Comparison of ENCODE assay signal across 8 cellular contexts in the genomic region with DNA sequence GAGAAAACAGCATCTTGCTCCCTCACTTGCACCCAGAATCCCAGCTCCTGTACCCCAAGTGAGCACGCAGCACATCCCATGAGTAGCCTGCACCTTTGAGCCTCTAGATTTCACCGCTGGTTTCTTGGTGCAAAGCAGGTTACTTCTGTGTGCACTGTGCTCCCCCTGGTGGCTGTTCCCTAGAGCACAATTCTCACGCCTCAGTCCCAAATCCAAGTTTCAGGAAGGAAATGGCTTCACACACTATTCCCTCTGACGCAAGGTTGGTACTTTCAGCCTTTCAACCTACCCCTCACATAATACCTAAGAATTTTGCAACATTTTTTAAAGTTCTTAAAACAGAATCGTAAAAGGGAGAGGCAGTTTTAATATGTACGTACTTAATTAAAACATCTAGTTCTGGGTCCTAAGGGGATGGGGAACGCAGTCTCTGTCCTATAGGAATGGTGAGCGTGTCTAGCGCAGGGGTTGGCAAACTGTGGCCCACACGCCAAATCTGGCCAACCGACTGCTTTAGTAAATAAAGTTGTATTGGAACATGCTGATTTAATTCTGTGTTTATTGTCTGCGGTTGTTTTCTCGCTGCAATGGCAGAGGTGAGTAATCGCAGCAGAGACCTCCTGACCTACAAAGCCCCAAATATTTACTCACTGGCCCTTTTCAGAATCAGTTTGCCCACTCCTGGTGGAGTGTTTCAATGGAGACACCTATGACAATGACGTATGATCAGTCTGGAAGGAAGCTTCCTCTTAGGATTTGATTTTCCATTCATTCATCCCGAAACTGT.
DNase-seq lines count a peak whose midpoint lies in the region; ATAC-seq, FAIRE-seq and TF ChIP-seq lines count a peak whose summit lies in the region.

No MANE protein-coding gene starts in this region.

- H3K4me3 ChIP-seq in AG09309 (ENCODE audit: control insufficient read depth, low read depth, low read length): no peak overlapping the region
- no peak overlapping the region for H3K4me3 ChIP-seq in GM12865 (ENCODE audit: low read depth, low read length)

- DNase-seq in AG09309 (ENCODE audit: low read depth) (no peak), GM12865 (ENCODE audit: low read depth) (peak; percentile 62), NCI-H2029 treated with DMSO at 0.1 percent for 48 hours (lab: John Stamatoyannopoulos, UW) (peak; percentile 32), astrocyte of the hippocampus (ENCODE audit: low read depth, low spot score) (peak; percentile 61), iris pigment epithelial cell (ENCODE audit: low read depth) (peak; percentile 60), urothelium cell line (ENCODE audit: low spot score) (peak; percentile 60), activated T-cell treated with anti-CD3 and anti-CD28 coated beads for 4 hours (no peak)

- no peak for ATAC-seq in GM21423 (IDR thresholded peaks at IDR 0.05; ENCODE audit: unreplicated experiment)

- peak; percentile 72 for TF ChIP-seq CTCF in AG09309 (IDR thresholded peaks at IDR 0.05; ENCODE audit: control insufficient read depth, insufficient read depth, low read depth, low read length, missing control alignments)
- peak; percentile 67 for TF ChIP-seq CTCF in GM12865 (IDR thresholded peaks at IDR 0.05; ENCODE audit: insufficient read depth, low read depth, low read length, missing control alignments)

- peak; percentile 69 for FAIRE-seq in urothelium cell line (lab: Jason Lieb, UNC)

Comparison
In these comparisons a context has a peak if more than half of its experiments do, and no peak if none do; other contexts are left out.
1. DNase-seq: peak in GM12865 (single experiment), NCI-H2029 treated with DMSO at 0.1 percent for 48 hours (single experiment), astrocyte of the hippocampus (single experiment), iris pigment epithelial cell (single experiment) and urothelium cell line (single experiment); none in AG09309 (single experiment) and activated T-cell treated with anti-CD3 and anti-CD28 coated beads for 4 hours (single experiment).